35 cellular contexts compared by ENCODE assay signal in the genomic region with DNA sequence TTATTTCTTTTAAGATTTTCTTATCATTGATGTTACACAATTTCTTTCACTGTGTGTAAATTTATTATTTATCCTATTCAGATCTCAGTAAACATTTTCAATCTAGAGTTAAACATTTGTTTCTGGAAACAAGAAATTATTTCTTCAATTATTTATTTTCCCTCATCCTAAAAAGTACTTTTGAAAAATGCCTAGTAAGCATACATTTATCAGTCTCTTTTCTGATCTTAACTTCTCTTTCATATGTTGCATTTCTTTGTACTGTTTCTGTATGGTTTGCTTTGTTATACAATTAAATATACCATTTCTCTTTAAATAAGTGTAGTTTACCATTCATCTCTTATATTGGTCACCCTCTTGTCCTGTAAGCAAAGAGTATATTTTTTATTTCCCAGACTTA.
"Had no signal": no experiment of that assay in that cellular context is flagged by ENCODE, and none has a peak within 500 bp of the region (broad histone marks: within the 10 kb centered on the region; RNA-seq: fewer than 3 reads in every experiment).

No MANE protein-coding gene starts in this region.

- FAIRE-seq: astrocyte, bronchial epithelial cell, TTC549 had no signal

- DNase-seq: activated B cell treated with CpG ODN at 0.5 μM for 24 hours; activated CD4-positive, alpha-beta memory T cell treated with anti-CD3 and anti-CD28 coated beads for 36 hours; activated CD4-positive, alpha-beta T cell treated with anti-CD3 and anti-CD28 coated beads for 4 hours; activated CD4-positive, alpha-beta T cell treated with anti-CD3 and anti-CD28 coated beads, Interleukin-2, amount 10 ng/mL, durations not matched to agents 24 days and 14 days; activated CD4-positive, alpha-beta T cell treated with anti-CD3 and anti-CD28 coated beads, Interleukin-2, amount 50 U/mL, for 1 hour; activated CD4-positive, alpha-beta T cell treated with anti-CD3 and anti-CD28 coated beads, Interleukin-2, amount 50 U/mL, for 4 hours; activated CD4-positive, CD25-positive, alpha-beta regulatory T cell treated with anti-CD3 and anti-CD28 coated beads, Interleukin-2, amount 50 U/mL, for 72 hours; activated CD8-positive, alpha-beta memory T cell treated with anti-CD3 and anti-CD28 coated beads, Interleukin-2, amount 50 U/mL, for 4 hours; activated CD8-positive, alpha-beta T cell treated with anti-CD3 and anti-CD28 coated beads for 36 hours; activated effector memory CD4-positive, alpha-beta T cell treated with anti-CD3 and anti-CD28 coated beads, Interleukin-2, amount 50 U/mL, for 16 hours; activated gamma-delta T cell treated with Interleukin-2 at 50 U/mL for 16 hours; activated naive CD4-positive, alpha-beta T cell; activated naive CD4-positive, alpha-beta T cell treated with anti-CD3 and anti-CD28 coated beads for 36 hours; activated naive CD4-positive, alpha-beta T cell treated with anti-CD3 and anti-CD28 coated beads, Interleukin-2, amount 50 U/mL, for 16 hours; activated naive CD8-positive, alpha-beta T cell treated with anti-CD3 and anti-CD28 coated beads for 36 hours; activated T-cell treated with anti-CD3 and anti-CD28 coated beads for 4 hours; activated T-cell treated with anti-CD3 and anti-CD28 coated beads, Interleukin-2, amount 50 U/mL, for 1 hour; activated T-cell treated with anti-CD3 and anti-CD28 coated beads, Interleukin-2, amount 50 U/mL, for 4 hours; activated T-cell treated with anti-CD3 and anti-CD28 coated beads, Interleukin-2, amount 50 U/mL, for 72 hours; adrenal gland; amniotic stem cell; aorta; body of pancreas; brain microvascular endothelial cell; caudate nucleus; cerebellar nuclear complex; T-helper 2 cell; T-helper 9 cell had no signal

- H3K4me3 ChIP-seq: adrenal gland, body of pancreas, cardiac muscle cell had no signal

- H3K27ac ChIP-seq: adrenal gland, body of pancreas, brain microvascular endothelial cell, cardiac muscle cell, VCaP had no signal

- ATAC-seq: activated CD8-positive, alpha-beta T cell treated with anti-CD3 and anti-CD28 coated beads for 36 hours; activated naive CD4-positive, alpha-beta T cell treated with anti-CD3 and anti-CD28 coated beads, Interleukin-2, amount 50 U/mL, for 72 hours; activated T-cell treated with anti-CD3 and anti-CD28 coated beads, Interleukin-2, amount 50 U/mL, for 4 hours; activated T-cell treated with anti-CD3 and anti-CD28 coated beads, Interleukin-2, amount 50 U/mL, for 72 hours; activated T-helper 17 cell treated with anti-CD3 and anti-CD28 coated beads, Interleukin-2, amount 50 U/mL, for 72 hours; body of pancreas had no signal

- H3K27me3 ChIP-seq: adrenal gland, body of pancreas, brain microvascular endothelial cell, cardiac muscle cell had no signal

- H3K36me3 ChIP-seq: adrenal gland, brain microvascular endothelial cell, cardiac muscle cell had no signal

- H3K4me1 ChIP-seq: adrenal gland, body of pancreas had no signal

- H3K9me3 ChIP-seq: adrenal gland, body of pancreas had no signal
